ENCODE assay signal across 8 cellular contexts in the genomic region with DNA sequence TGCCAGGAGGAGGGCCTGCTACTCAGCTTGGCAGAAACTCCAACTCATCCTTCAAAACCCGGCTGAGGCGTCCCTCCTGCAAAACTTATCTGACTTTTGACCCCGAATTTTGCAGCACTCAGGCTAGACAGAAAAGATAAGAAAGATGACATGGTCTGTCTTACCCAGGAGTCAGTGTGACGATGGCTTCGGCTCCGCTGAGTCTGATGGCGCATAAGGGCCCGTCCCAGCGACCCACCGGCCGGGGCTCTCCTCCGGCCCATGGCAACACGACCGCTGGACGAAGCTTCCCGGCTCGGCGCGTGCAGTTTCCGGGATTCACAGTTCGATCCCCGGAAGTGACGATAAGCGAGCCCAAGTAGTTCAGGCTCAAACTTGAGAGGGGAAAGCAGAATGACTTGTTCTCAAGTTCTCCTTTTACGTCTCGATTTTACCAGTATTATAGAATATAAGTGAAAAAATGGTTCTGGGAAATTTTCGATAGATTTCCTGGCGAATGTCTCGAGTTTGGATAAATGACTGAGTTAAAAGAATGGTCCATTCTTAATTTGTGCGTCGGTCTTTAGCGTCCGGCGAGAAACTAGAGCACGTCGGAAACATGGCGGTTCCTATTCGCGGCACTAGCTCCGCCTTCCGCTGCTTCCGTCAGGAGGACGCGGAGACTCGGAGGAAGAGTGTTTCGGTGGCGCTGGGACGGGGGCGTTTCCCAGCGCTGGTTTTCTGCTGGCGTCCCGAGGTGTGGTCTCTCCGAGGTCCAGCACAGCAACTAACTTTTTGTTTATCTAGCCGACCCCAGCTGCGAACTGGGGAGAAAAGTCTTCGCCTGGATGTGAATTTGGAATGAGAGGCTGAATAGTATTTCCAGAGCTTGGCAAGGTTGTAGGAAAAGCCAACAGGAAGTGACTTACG. TPM values are rescaled to one million over a fixed set of nuclear protein-coding genes. Genes with fewer than 3 reads are reported as not detected.
DNase-seq lines count a peak whose midpoint lies in the region; ATAC-seq and TF ChIP-seq lines count a peak whose summit lies in the region.

A gene (minus strand): TSS at position 292 of the 909 bp plus-strand sequence. CDS start 29 bp downstream, at position 263.

- peaks cover 3% of the 10 kb centered on the region for H3K4me1 ChIP-seq in thymus (ENCODE audit: control insufficient read depth, insufficient read depth, low read length)

- H3K4me1 Mint-ChIP-seq in activated naive CD8-positive, alpha-beta T cell treated with anti-CD3 and anti-CD28 coated beads, Interleukin-2, amount 10 ng/mL, durations not matched to agents 7 days and 5 days, result peaks cover 16% of the 10 kb centered on the region
- peaks cover 12% of the 10 kb centered on the region for H3K4me1 Mint-ChIP-seq in osteocyte (ENCODE audit: unreplicated experiment)

- POLR2A ChIA-PET in activated naive CD8-positive, alpha-beta T cell treated with anti-CD3 and anti-CD28 coated beads, Interleukin-2, amount 10 ng/mL, durations not matched to agents 7 days and 5 days (lab: Charles Lee), result interaction anchor here (0.8 to 3.1 kb wide), 8 partner anchors 11 to 871 kb away, joined by 3 to 20 read pairs (median 6); a partner anchor contains a TSS

- H3K9ac ChIP-seq in SU-DHL-6 (ENCODE audit: low read length), result peak within 1 kb of the TSS; percentile 79

- intact Hi-C loops in head of caudate nucleus (cut with DNase I), result loop anchor here (5.0 kb wide), 2 partner anchors 770 to 1080 kb away; a partner anchor contains a TSS

- peak; percentile 89 for ATAC-seq in HG02642 (IDR thresholded peaks at IDR 0.05; ENCODE audit: poor library complexity, unreplicated experiment)
- ATAC-seq in activated naive CD8-positive, alpha-beta T cell treated with anti-CD3 and anti-CD28 coated beads, Interleukin-2, amount 10 ng/mL, durations not matched to agents 7 days and 5 days (ENCODE audit: low read depth), result peak; percentile 94

- TF ChIP-seq CTCF in GM10266 (IDR thresholded peaks at IDR 0.05; ENCODE audit: control insufficient read depth, insufficient read depth, low read depth, missing control alignments) (peak; percentile 5), SU-DHL-6 (IDR thresholded peaks at IDR 0.05; ENCODE audit: insufficient read depth, low read length, poor library complexity, severe bottlenecking) (no peak), osteocyte (IDR thresholded peaks at IDR 0.05) (no peak)

- peaks cover 37% of the 10 kb centered on the region for H3K79me2 ChIP-seq in SU-DHL-6 (ENCODE audit: insufficient read depth, low read length)

- H3K27ac Mint-ChIP-seq in activated naive CD8-positive, alpha-beta T cell treated with anti-CD3 and anti-CD28 coated beads, Interleukin-2, amount 10 ng/mL, durations not matched to agents 7 days and 5 days, result peak within 1 kb of the TSS; percentile 94
- peak within 1 kb of the TSS; percentile 99 for H3K27ac Mint-ChIP-seq in osteocyte (ENCODE audit: unreplicated experiment)

- peaks cover 10% of the 10 kb centered on the region for H4K20me1 ChIP-seq in SU-DHL-6 (ENCODE audit: low read depth, low read length)

- peaks cover 3% of the 10 kb centered on the region for H3K27me3 Mint-ChIP-seq in activated naive CD8-positive, alpha-beta T cell treated with anti-CD3 and anti-CD28 coated beads, Interleukin-2, amount 10 ng/mL, durations not matched to agents 7 days and 5 days
- H3K27me3 Mint-ChIP-seq in osteocyte (ENCODE audit: unreplicated experiment), result peaks cover 30% of the 10 kb centered on the region

- peaks cover 5% of the 10 kb centered on the region for H3K36me3 Mint-ChIP-seq in activated naive CD8-positive, alpha-beta T cell treated with anti-CD3 and anti-CD28 coated beads, Interleukin-2, amount 10 ng/mL, durations not matched to agents 7 days and 5 days
- H3K36me3 Mint-ChIP-seq in osteocyte (ENCODE audit: unreplicated experiment), result peaks cover 5% of the 10 kb centered on the region

- H3K9me3 ChIP-seq in SU-DHL-6 (ENCODE audit: insufficient read depth, low read length) (no peaks in the 10 kb centered on the region), thymus (ENCODE audit: control insufficient read depth) (no peaks in the 10 kb centered on the region)

- H3K27ac ChIP-seq in SU-DHL-6 (ENCODE audit: low read depth, low read length) (peak within 1 kb of the TSS; percentile 68), thymus (ENCODE audit: low read depth) (peak within 1 kb of the TSS; percentile 84)

- under 1% methylated on average over 57 of the region's 57 CpGs for WGBS in thymus

- H3K36me3 ChIP-seq in SU-DHL-6 (ENCODE audit: low read length), result no peaks in the 10 kb centered on the region; the same call in 1 of the 2 replicates
- H3K36me3 ChIP-seq in thymus (ENCODE audit: control insufficient read depth, insufficient read depth), result no peaks in the 10 kb centered on the region

- no peaks in the 10 kb centered on the region for H3K9me2 ChIP-seq in SU-DHL-6 (replicated peaks; ENCODE audit: insufficient read depth, low read length)

- H2AFZ ChIP-seq in SU-DHL-6 (ENCODE audit: low read depth, low read length, severe bottlenecking), result peak within 1 kb of the TSS; percentile 92

- H3K4me3 Mint-ChIP-seq in activated naive CD8-positive, alpha-beta T cell treated with anti-CD3 and anti-CD28 coated beads, Interleukin-2, amount 10 ng/mL, durations not matched to agents 7 days and 5 days, result peak within 1 kb of the TSS; percentile 98
- H3K4me3 Mint-ChIP-seq in osteocyte (ENCODE audit: unreplicated experiment), result peak within 1 kb of the TSS; percentile 96

- no peaks in the 10 kb centered on the region for H3K27me3 ChIP-seq in SU-DHL-6 (ENCODE audit: low read length)
- peaks cover 4% of the 10 kb centered on the region for H3K27me3 ChIP-seq in thymus (ENCODE audit: control insufficient read depth, insufficient read depth)

- H3K4me3 ChIP-seq in SU-DHL-6 (ENCODE audit: insufficient read depth, low read length, poor library complexity, severe bottlenecking) (peak within 1 kb of the TSS; percentile 100), thymus (ENCODE audit: low read length) (peak within 1 kb of the TSS; percentile 59)

- no peaks in the 10 kb centered on the region for H3K9me3 Mint-ChIP-seq in activated naive CD8-positive, alpha-beta T cell treated with anti-CD3 and anti-CD28 coated beads, Interleukin-2, amount 10 ng/mL, durations not matched to agents 7 days and 5 days
- no peaks in the 10 kb centered on the region for H3K9me3 Mint-ChIP-seq in osteocyte (ENCODE audit: unreplicated experiment)

- H3F3A ChIP-seq in SU-DHL-6 (ENCODE audit: insufficient read depth), result no peaks in the 10 kb centered on the region

- H3K4me2 ChIP-seq in SU-DHL-6 (ENCODE audit: low read depth, low read length, poor library complexity, severe bottlenecking), result peak within 1 kb of the TSS; percentile 100

- DNase-seq in GM10266 (ENCODE audit: extremely low spot score) (peak; percentile 86), NCI-H128 (lab: John Stamatoyannopoulos, UW; ENCODE audit: unreplicated experiment) (peak; percentile 95), head of caudate nucleus (peak; percentile 83 to 97 (median 92)), osteocyte (ENCODE audit: extremely low spot score, unreplicated experiment) (peak; percentile 95)
- DNase-seq in activated naive CD8-positive, alpha-beta T cell treated with anti-CD3 and anti-CD28 coated beads, Interleukin-2, amount 10 ng/mL, durations not matched to agents 7 days and 5 days, result peak; percentile 86

RNA-seq across cellular contexts. Expression of the gene that starts here (rescaled TPM):
- total RNA-seq in activated naive CD8-positive, alpha-beta T cell treated with anti-CD3 and anti-CD28 coated beads, Interleukin-2, amount 10 ng/mL, durations not matched to agents 7 days and 5 days, result 10 to 100 TPM; 47.3 to 55.2 TPM
- total RNA-seq in osteocyte, result 29.7 and 33.3 TPM in 2 replicates
- 21.7 TPM for polyA plus RNA-seq in thymus

Comparison
In these comparisons a context has a peak if more than half of its experiments do, and no peak if none do; other contexts are left out.
1. Peak in every context shown above with its lines: DNase-seq, ATAC-seq, H3K4me3 ChIP-seq and H3K27ac ChIP-seq.